17 cellular contexts compared by ENCODE assay signal in genomic region chr19:12111176-12111575, GRCh38. TPM values are rescaled to one million over a fixed set of nuclear protein-coding genes. Genes with fewer than 3 reads are reported as not detected.
A peak's percentile ranks its signal among the peaks of the same experiment; 100 is the strongest.
DNase-seq lines count a peak whose midpoint lies in the region; ATAC-seq and TF ChIP-seq lines count a peak whose summit lies in the region.
"Had no signal": no experiment of that assay in that cellular context is flagged by ENCODE, and none has a peak within 500 bp of the region (broad histone marks: within the 10 kb centered on the region; RNA-seq: fewer than 3 reads in every experiment).

No MANE protein-coding gene starts in this region.

- H3K4me3 ChIP-seq in endodermal cell (ENCODE audit: low read length) = peak overlapping the region; percentile 54
- H3K4me3 ChIP-seq: GM12878, GM23248 had no signal

- H3K9ac ChIP-seq in endodermal cell (ENCODE audit: extremely low read depth, low read length, poor library complexity, severe bottlenecking) = no peak overlapping the region
- H3K9ac ChIP-seq: GM23248 had no signal

- no peak overlapping the region for H3K27ac Mint-ChIP-seq in endodermal cell
- no peak overlapping the region for H3K27ac Mint-ChIP-seq in activated CD8-positive, alpha-beta T cell treated with anti-CD3 and anti-CD28 coated beads for 36 hours
- H3K27ac Mint-ChIP-seq: CD14-positive monocyte; CD8-positive, alpha-beta T cell had no signal

- no peaks in the 10 kb centered on the region for H3K27me3 Mint-ChIP-seq in endodermal cell (ENCODE audit: insufficient read depth)
- H3K27me3 Mint-ChIP-seq in activated CD8-positive, alpha-beta T cell treated with anti-CD3 and anti-CD28 coated beads for 36 hours = no peaks in the 10 kb centered on the region

- no peaks in the 10 kb centered on the region for H3K27me3 ChIP-seq in endodermal cell (ENCODE audit: control insufficient read depth, insufficient read depth, low read length, poor library complexity, severe bottlenecking)

- H3K4me3 Mint-ChIP-seq in endodermal cell = no peak overlapping the region
- H3K4me3 Mint-ChIP-seq in activated CD8-positive, alpha-beta T cell treated with anti-CD3 and anti-CD28 coated beads for 36 hours = no peak overlapping the region
- H3K4me3 Mint-ChIP-seq: CD14-positive monocyte; CD8-positive, alpha-beta T cell had no signal

- ATAC-seq in HG03025 (IDR thresholded peaks at IDR 0.05; ENCODE audit: low FRiP score, unreplicated experiment) = no peak
- no peak for ATAC-seq in activated CD8-positive, alpha-beta T cell treated with anti-CD3 and anti-CD28 coated beads for 36 hours
- ATAC-seq: CD8-positive, alpha-beta T cell; GM12878 had no signal

- peaks cover 59% of the 10 kb centered on the region for H3K36me3 ChIP-seq in endodermal cell (ENCODE audit: control insufficient read depth, insufficient read depth, low read length)

- intact Hi-C loops in activated CD8-positive, alpha-beta T cell treated with anti-CD3 and anti-CD28 coated beads for 36 hours (cut with micrococcal nuclease) = no loop called here

- H3K9me3 ChIP-seq in endodermal cell (ENCODE audit: control insufficient read depth, low read length) = peaks cover 76% of the 10 kb centered on the region

- TF ChIP-seq CTCF in endodermal cell (conservative IDR thresholded peaks at IDR 0.05) = no peak
- no peak for TF ChIP-seq CTCF in activated CD8-positive, alpha-beta T cell treated with anti-CD3 and anti-CD28 coated beads for 36 hours (IDR thresholded peaks at IDR 0.05)

- 91 to 100% methylated on average over 1 of the region's 2 CpGs for WGBS in endodermal cell (ENCODE audit: insufficient coverage in 1 of 2, insufficient read length in 1 of 2), 2 experiments

- no peaks in the 10 kb centered on the region for H3K4me1 ChIP-seq in endodermal cell (ENCODE audit: control insufficient read depth, insufficient read depth, low read length)

- no peaks in the 10 kb centered on the region for H3K4me1 Mint-ChIP-seq in endodermal cell
- H3K4me1 Mint-ChIP-seq in activated CD8-positive, alpha-beta T cell treated with anti-CD3 and anti-CD28 coated beads for 36 hours (ENCODE audit: low read depth) = peaks cover 29% of the 10 kb centered on the region
- H3K4me1 Mint-ChIP-seq: CD14-positive monocyte had no signal

- peaks cover 75% of the 10 kb centered on the region for H3K36me3 Mint-ChIP-seq in endodermal cell (ENCODE audit: low read depth)
- H3K36me3 Mint-ChIP-seq in activated CD8-positive, alpha-beta T cell treated with anti-CD3 and anti-CD28 coated beads for 36 hours (ENCODE audit: low read depth) = peaks cover 52% of the 10 kb centered on the region
- H3K36me3 Mint-ChIP-seq: CD8-positive, alpha-beta T cell had no signal

- CTCF ChIA-PET in activated CD8-positive, alpha-beta T cell treated with anti-CD3 and anti-CD28 coated beads for 36 hours (lab: Charles Lee) = interaction anchor here (1.2 to 2.4 kb wide), 2 partner anchors 20 to 52 kb away, joined by 4 to 8 read pairs; no protein-coding TSS in a partner anchor

- H3K27ac ChIP-seq in endodermal cell (ENCODE audit: low read depth, low read length) = no peak overlapping the region
- H3K27ac ChIP-seq: 22Rv1, GM23248 had no signal

- DNase-seq in EH (ENCODE audit: low read depth) (peak; percentile 22), LHCN-M2 (ENCODE audit: low read depth) (peak; percentile 8), endodermal cell (no peak), kidney tubule cell (ENCODE audit: low spot score) (peak; percentile 26), NCI-H2107 treated with DMSO at 0.1 percent for 48 hours (lab: John Stamatoyannopoulos, UW; ENCODE audit: unreplicated experiment) (no peak), NCI-H2196 (lab: John Stamatoyannopoulos, UW; ENCODE audit: unreplicated experiment) (no peak)
- DNase-seq in activated CD8-positive, alpha-beta T cell treated with anti-CD3 and anti-CD28 coated beads for 36 hours = no peak
- DNase-seq: Caco-2; CD8-positive, alpha-beta T cell; DND-41; GM23248; H7 had no signal

- POLR2A ChIA-PET in activated CD8-positive, alpha-beta T cell treated with anti-CD3 and anti-CD28 coated beads for 36 hours (lab: Charles Lee) = no interaction called here

- peaks cover 86% of the 10 kb centered on the region for H3K9me3 Mint-ChIP-seq in endodermal cell
- peaks cover 27% of the 10 kb centered on the region for H3K9me3 Mint-ChIP-seq in activated CD8-positive, alpha-beta T cell treated with anti-CD3 and anti-CD28 coated beads for 36 hours

RNA-seq across cellular contexts. Expression of gene ZNF20, which starts 29.0 kb away (rescaled TPM):
- total RNA-seq in LHCN-M2 (2014; rRNA removed) (5.8 and 6.0 TPM in 2 replicates), endodermal cell (10 to 100 TPM; 10.2 to 10.6 TPM)
- 2.4 TPM for polyA plus RNA-seq in LHCN-M2 (2012)
- 8.0 TPM for polyA plus RNA-seq in endodermal cell (2013, experiment 1 of 2)
- 6.6 TPM for polyA plus RNA-seq in endodermal cell (2013, experiment 2 of 2)
- 1 to 10 TPM; 2.0 to 3.0 TPM for total RNA-seq in activated CD8-positive, alpha-beta T cell treated with anti-CD3 and anti-CD28 coated beads for 36 hours

RNA-seq across cellular contexts. Expression of gene ZNF625, which starts 45.4 kb away (rescaled TPM):
- total RNA-seq in LHCN-M2 (2014; rRNA removed) (8.6 and 10.6 TPM in 2 replicates), endodermal cell (10 to 100 TPM; 30.2 to 40.0 TPM)
- 3.5 TPM for polyA plus RNA-seq in LHCN-M2 (2012)
- polyA plus RNA-seq in endodermal cell (2013, experiment 1 of 2) = 8.7 TPM
- polyA plus RNA-seq in endodermal cell (2013, experiment 2 of 2) = 10.4 TPM
- total RNA-seq in activated CD8-positive, alpha-beta T cell treated with anti-CD3 and anti-CD28 coated beads for 36 hours = 1 to 10 TPM; 3.9 to 4.6 TPM
- total RNA-seq: Caco-2 had no signal

RNA-seq across cellular contexts. Expression of gene ZNF844, which starts 46.6 kb away (rescaled TPM):
- 2.5 and 2.8 TPM in 2 replicates for total RNA-seq in LHCN-M2 (2014; rRNA removed)
- 1.1 TPM for polyA plus RNA-seq in LHCN-M2 (2012)
- total RNA-seq in endodermal cell = 10 to 100 TPM; 10.3 to 17.9 TPM
- polyA plus RNA-seq in endodermal cell (2013, experiment 1 of 2) = 8.7 TPM
- 6.2 TPM for polyA plus RNA-seq in endodermal cell (2013, experiment 2 of 2)
- total RNA-seq in activated CD8-positive, alpha-beta T cell treated with anti-CD3 and anti-CD28 coated beads for 36 hours = 1 to 10 TPM; 2.6 to 3.8 TPM

RNA-seq across cellular contexts. Expression of gene ZNF136, which starts 51.7 kb away (rescaled TPM):
- total RNA-seq in LHCN-M2 (2014; rRNA removed) = 6.8 and 7.1 TPM in 2 replicates
- 1.5 TPM for polyA plus RNA-seq in LHCN-M2 (2012)
- 10 to 100 TPM in 1 of 2 donors, 1 to 10 TPM in 1; 9.2 to 16.2 TPM for total RNA-seq in endodermal cell
- 7.4 TPM for polyA plus RNA-seq in endodermal cell (2013, experiment 1 of 2)
- polyA plus RNA-seq in endodermal cell (2013, experiment 2 of 2) = 8.5 TPM
- 10 to 100 TPM; 10.2 to 10.3 TPM for total RNA-seq in activated CD8-positive, alpha-beta T cell treated with anti-CD3 and anti-CD28 coated beads for 36 hours

RNA-seq across cellular contexts. Expression of gene ZNF878, which starts 58.4 kb away (rescaled TPM):
- total RNA-seq in LHCN-M2 (2014; rRNA removed) (0.38 and 0.46 TPM in 2 replicates), endodermal cell (1 to 10 TPM; 1.6 to 3.7 TPM)
- 0.12 TPM for polyA plus RNA-seq in LHCN-M2 (2012)
- 1.4 TPM for polyA plus RNA-seq in endodermal cell (2013, experiment 1 of 2)
- 1.1 TPM for polyA plus RNA-seq in endodermal cell (2013, experiment 2 of 2)
- total RNA-seq in activated CD8-positive, alpha-beta T cell treated with anti-CD3 and anti-CD28 coated beads for 36 hours = 1 to 10 TPM in 1 of 2 experiments, under 1 TPM in 1; 0.65 to 1.0 TPM
- total RNA-seq: CD8-positive, alpha-beta T cell; GM23248; H7 had no signal
- polyA plus RNA-seq: BJ, CD14-positive monocyte had no signal

Comparison
In these comparisons a context has a peak if more than half of its experiments do, and no peak if none do; other contexts are left out.
1. DNase-seq: peak in EH (single experiment), LHCN-M2 (single experiment) and kidney tubule cell (single experiment); none in endodermal cell (single experiment), NCI-H2107 treated with DMSO at 0.1 percent for 48 hours (single experiment), NCI-H2196 (single experiment) and activated CD8-positive, alpha-beta T cell treated with anti-CD3 and anti-CD28 coated beads for 36 hours (single experiment).